17 cellular contexts compared by ENCODE assay signal in the genomic region with DNA sequence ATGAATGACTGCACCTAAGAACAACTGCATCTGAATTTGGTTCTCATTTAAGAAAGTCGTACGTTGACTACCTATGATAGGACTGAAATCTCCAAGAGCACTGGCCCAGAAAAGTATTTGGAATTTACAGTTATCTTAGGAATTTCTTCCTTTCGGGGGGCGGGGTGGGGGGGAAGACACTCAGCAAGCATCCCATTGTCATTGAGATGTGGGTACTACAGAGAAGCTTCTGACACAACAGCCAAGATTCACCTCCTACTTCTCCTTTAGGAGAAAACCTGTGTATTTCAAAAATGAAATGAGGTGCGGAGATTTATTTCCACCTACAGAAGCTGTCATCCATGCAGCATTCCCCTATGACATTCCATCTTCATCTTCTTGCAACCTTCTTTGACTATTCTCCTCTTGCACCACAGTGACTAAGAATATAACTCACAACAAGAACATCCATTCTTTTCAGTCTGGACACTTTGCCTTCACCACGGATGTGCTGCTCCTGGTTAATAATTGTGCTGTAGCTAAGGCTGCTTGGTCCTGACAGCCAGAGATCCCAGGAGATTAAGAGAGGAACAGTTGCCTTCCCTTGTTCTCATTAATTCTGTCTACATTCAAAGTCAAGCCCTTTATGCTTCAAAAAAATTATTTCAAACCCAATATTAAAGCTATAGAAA.
"Had no signal": no experiment of that assay in that cellular context is flagged by ENCODE, and none has a peak within 500 bp of the region (broad histone marks: within the 10 kb centered on the region; RNA-seq: fewer than 3 reads in every experiment).

No MANE protein-coding gene starts in this region.

- H3K4me3 ChIP-seq: gastroesophageal sphincter, heart right ventricle, mucosa of descending colon, pancreas, thoracic aorta, upper lobe of left lung had no signal

- H3K9me3 ChIP-seq: gastroesophageal sphincter, heart right ventricle, mucosa of descending colon, pancreas, thoracic aorta, upper lobe of left lung had no signal

- DNase-seq: activated CD4-positive, alpha-beta T cell treated with anti-CD3 and anti-CD28 coated beads, Interleukin-2, amount 50 U/mL, for 4 hours; effector CD4-positive, alpha-beta T cell; heart right ventricle; left ventricle myocardium superior; mucosa of descending colon; naive B cell; pancreas; stimulated activated CD4-positive, alpha-beta T cell treated with anti-CD3 and anti-CD28 coated beads, Interleukin-4, amount 100 ng/mL, for 4 hours; stimulated activated naive B cell treated with anti-CD40 and anti-IgM and Interleukin-4, amounts not matched to agents 10 μg/mL and 1 μg/mL and 100 μg/mL, for 72 hours; upper lobe of left lung; WERI-Rb-1 had no signal

- H3K9me3 Mint-ChIP-seq: stimulated activated naive B cell treated with anti-CD40 and anti-IgM and Interleukin-4, amounts not matched to agents 10 μg/mL and 1 μg/mL and 100 μg/mL, for 72 hours had no signal

- H3K27me3 ChIP-seq: gastroesophageal sphincter, pancreas, upper lobe of left lung had no signal

- H3K4me1 Mint-ChIP-seq: memory B cell; naive B cell; stimulated activated naive B cell treated with anti-CD40 and anti-IgM and Interleukin-4, amounts not matched to agents 10 μg/mL and 1 μg/mL and 100 μg/mL, for 72 hours had no signal

- H3K36me3 Mint-ChIP-seq: memory B cell; naive B cell; stimulated activated naive B cell treated with anti-CD40 and anti-IgM and Interleukin-4, amounts not matched to agents 10 μg/mL and 1 μg/mL and 100 μg/mL, for 72 hours had no signal

- H3K27ac ChIP-seq: gastroesophageal sphincter, heart right ventricle, pancreas, thoracic aorta, upper lobe of left lung, WERI-Rb-1 had no signal

- H3K4me3 Mint-ChIP-seq: activated naive CD8-positive, alpha-beta T cell; memory B cell; naive B cell; stimulated activated naive B cell treated with anti-CD40 and anti-IgM and Interleukin-4, amounts not matched to agents 10 μg/mL and 1 μg/mL and 100 μg/mL, for 72 hours had no signal

- ATAC-seq: esophagus mucosa; gastroesophageal sphincter; heart right ventricle; left ventricle myocardium superior; mucosa of descending colon; pancreas; sciatic nerve; stimulated activated naive B cell treated with anti-CD40 and anti-IgM and Interleukin-4, amounts not matched to agents 10 μg/mL and 1 μg/mL and 100 μg/mL, for 72 hours had no signal

- H3K36me3 ChIP-seq: gastroesophageal sphincter, heart right ventricle, pancreas, thoracic aorta, upper lobe of left lung, WERI-Rb-1 had no signal

- H3K4me1 ChIP-seq: heart right ventricle, upper lobe of left lung had no signal

- H3K27ac Mint-ChIP-seq: activated naive CD8-positive, alpha-beta T cell; memory B cell; naive B cell; stimulated activated naive B cell treated with anti-CD40 and anti-IgM and Interleukin-4, amounts not matched to agents 10 μg/mL and 1 μg/mL and 100 μg/mL, for 72 hours had no signal
